2 cellular contexts compared by ENCODE assay signal in the genomic region with DNA sequence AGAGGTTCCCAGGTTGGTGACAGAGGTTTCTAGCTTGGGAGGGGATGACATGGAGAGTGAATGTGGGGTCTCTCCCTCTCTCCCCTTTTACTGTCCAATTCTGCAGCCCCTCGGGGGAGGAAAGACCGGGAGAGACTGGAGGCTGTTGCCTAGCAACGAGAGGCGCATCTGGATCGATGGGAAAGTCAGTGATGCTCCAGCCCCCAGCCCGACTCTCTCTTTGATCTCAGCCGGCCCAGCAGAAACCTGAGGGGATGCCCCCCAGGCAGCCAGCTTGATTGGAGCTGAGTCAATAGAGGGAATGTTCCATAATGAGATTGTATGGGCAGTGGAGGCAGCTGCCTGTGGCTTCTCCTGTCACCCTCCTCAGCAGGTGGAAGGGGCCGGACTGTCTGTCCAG.
A peak's percentile ranks its signal among the peaks of the same experiment; 100 is the strongest.
TF ChIP-seq lines count a peak whose summit lies in the region.

No MANE protein-coding gene starts in this region.

TF ChIP-seq in GM23338, 12 proteins besides CTCF, POLR2A, EP300 and RAD21 (continued from another document):
- TF ChIP-seq ZNF331 (CRISPR knock-in tag; IDR thresholded peaks at IDR 0.05; ENCODE audit: low read depth) (no peak), ETS1 (IDR thresholded peaks at IDR 0.05) (no peak), JUNB (IDR thresholded peaks at IDR 0.05; ENCODE audit: unreplicated experiment) (no peak)
- TF ChIP-seq, protein P1, sequence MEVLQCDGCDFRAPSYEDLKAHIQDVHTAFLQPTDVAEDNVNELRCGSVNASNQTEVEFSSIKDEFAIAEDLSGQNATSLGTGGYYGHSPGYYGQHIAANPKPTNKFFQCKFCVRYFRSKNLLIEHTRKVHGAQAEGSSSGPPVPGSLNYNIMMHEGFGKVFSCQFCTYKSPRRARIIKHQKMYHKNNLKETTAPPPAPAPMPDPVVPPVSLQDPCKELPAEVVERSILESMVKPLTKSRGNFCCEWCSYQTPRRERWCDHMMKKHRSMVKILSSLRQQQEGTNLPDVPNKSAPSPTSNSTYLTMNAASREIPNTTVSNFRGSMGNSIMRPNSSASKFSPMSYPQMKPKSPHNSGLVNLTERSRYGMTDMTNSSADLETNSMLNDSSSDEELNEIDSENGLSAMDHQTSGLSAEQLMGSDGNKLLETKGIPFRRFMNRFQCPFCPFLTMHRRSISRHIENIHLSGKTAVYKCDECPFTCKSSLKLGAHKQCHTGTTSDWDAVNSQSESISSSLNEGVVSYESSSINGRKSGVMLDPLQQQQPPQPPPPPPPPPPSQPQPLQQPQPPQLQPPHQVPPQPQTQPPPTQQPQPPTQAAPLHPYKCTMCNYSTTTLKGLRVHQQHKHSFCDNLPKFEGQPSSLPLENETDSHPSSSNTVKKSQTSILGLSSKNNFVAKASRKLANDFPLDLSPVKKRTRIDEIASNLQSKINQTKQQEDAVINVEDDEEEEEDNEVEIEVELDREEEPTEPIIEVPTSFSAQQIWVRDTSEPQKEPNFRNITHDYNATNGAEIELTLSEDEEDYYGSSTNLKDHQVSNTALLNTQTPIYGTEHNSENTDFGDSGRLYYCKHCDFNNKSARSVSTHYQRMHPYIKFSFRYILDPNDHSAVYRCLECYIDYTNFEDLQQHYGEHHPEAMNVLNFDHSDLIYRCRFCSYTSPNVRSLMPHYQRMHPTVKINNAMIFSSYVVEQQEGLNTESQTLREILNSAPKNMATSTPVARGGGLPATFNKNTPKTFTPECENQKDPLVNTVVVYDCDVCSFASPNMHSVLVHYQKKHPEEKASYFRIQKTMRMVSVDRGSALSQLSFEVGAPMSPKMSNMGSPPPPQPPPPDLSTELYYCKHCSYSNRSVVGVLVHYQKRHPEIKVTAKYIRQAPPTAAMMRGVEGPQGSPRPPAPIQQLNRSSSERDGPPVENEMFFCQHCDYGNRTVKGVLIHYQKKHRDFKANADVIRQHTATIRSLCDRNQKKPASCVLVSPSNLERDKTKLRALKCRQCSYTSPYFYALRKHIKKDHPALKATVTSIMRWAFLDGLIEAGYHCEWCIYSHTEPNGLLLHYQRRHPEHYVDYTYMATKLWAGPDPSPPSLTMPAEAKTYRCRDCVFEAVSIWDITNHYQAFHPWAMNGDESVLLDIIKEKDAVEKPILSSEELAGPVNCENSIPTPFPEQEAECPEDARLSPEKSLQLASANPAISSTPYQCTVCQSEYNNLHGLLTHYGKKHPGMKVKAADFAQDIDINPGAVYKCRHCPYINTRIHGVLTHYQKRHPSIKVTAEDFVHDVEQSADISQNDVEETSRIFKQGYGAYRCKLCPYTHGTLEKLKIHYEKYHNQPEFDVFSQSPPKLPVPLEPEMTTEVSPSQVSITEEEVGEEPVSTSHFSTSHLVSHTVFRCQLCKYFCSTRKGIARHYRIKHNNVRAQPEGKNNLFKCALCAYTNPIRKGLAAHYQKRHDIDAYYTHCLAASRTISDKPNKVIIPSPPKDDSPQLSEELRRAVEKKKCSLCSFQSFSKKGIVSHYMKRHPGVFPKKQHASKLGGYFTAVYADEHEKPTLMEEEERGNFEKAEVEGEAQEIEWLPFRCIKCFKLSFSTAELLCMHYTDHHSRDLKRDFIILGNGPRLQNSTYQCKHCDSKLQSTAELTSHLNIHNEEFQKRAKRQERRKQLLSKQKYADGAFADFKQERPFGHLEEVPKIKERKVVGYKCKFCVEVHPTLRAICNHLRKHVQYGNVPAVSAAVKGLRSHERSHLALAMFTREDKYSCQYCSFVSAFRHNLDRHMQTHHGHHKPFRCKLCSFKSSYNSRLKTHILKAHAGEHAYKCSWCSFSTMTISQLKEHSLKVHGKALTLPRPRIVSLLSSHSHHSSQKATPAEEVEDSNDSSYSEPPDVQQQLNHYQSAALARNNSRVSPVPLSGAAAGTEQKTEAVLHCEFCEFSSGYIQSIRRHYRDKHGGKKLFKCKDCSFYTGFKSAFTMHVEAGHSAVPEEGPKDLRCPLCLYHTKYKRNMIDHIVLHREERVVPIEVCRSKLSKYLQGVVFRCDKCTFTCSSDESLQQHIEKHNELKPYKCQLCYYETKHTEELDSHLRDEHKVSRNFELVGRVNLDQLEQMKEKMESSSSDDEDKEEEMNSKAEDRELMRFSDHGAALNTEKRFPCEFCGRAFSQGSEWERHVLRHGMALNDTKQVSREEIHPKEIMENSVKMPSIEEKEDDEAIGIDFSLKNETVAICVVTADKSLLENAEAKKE (CRISPR knock-in tag; IDR thresholded peaks at IDR 0.05) = no peak
- TF ChIP-seq, protein P2, sequence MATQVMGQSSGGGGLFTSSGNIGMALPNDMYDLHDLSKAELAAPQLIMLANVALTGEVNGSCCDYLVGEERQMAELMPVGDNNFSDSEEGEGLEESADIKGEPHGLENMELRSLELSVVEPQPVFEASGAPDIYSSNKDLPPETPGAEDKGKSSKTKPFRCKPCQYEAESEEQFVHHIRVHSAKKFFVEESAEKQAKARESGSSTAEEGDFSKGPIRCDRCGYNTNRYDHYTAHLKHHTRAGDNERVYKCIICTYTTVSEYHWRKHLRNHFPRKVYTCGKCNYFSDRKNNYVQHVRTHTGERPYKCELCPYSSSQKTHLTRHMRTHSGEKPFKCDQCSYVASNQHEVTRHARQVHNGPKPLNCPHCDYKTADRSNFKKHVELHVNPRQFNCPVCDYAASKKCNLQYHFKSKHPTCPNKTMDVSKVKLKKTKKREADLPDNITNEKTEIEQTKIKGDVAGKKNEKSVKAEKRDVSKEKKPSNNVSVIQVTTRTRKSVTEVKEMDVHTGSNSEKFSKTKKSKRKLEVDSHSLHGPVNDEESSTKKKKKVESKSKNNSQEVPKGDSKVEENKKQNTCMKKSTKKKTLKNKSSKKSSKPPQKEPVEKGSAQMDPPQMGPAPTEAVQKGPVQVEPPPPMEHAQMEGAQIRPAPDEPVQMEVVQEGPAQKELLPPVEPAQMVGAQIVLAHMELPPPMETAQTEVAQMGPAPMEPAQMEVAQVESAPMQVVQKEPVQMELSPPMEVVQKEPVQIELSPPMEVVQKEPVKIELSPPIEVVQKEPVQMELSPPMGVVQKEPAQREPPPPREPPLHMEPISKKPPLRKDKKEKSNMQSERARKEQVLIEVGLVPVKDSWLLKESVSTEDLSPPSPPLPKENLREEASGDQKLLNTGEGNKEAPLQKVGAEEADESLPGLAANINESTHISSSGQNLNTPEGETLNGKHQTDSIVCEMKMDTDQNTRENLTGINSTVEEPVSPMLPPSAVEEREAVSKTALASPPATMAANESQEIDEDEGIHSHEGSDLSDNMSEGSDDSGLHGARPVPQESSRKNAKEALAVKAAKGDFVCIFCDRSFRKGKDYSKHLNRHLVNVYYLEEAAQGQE (IDR thresholded peaks at IDR 0.05; ENCODE audit: unreplicated experiment) = no peak
TF ChIP-seq in GM23338: peak in this region for 0.

TF ChIP-seq in K562, 482 proteins besides CTCF, POLR2A, EP300 and RAD21 (continued from another document):
- peak; percentile 87 for TF ChIP-seq RFX1 (IDR thresholded peaks at IDR 0.05)
- TF ChIP-seq STAT5B (CRISPR knock-in tag; IDR thresholded peaks at IDR 0.05) = no peak
- TF ChIP-seq AFF1 (IDR thresholded peaks at IDR 0.05; ENCODE audit: low read depth in 1 of 2, partially characterized antibody in 2 of 2) = no peak
- TF ChIP-seq CHD2 (IDR thresholded peaks at IDR 0.05; ENCODE audit: low read depth, low read length) = no peak
- no peak for TF ChIP-seq NUFIP1 (IDR thresholded peaks at IDR 0.05; ENCODE audit: partially characterized antibody)
- TF ChIP-seq SP1 (CRISPR knock-in tag; IDR thresholded peaks at IDR 0.05) = no peak
